ENCODE assay signal across 1 cellular context in genomic region chr1:59062743-59063142, GRCh38.
TF ChIP-seq lines count a peak whose summit lies in the region.

No MANE protein-coding gene starts in this region.

TF ChIP-seq in K562, 482 proteins besides CTCF, POLR2A, EP300 and RAD21 (continued from another document):
- TF ChIP-seq ZFP30 (CRISPR knock-in tag; IDR thresholded peaks at IDR 0.05; ENCODE audit: borderline replicate concordance): no peak
- TF ChIP-seq FOXM1 (IDR thresholded peaks at IDR 0.05; ENCODE audit: low read depth): no peak
- no peak for TF ChIP-seq FOXM1 (CRISPR knock-in tag; IDR thresholded peaks at IDR 0.05; ENCODE audit: low read depth)
- no peak for TF ChIP-seq HNRNPL (IDR thresholded peaks at IDR 0.05; ENCODE audit: low read depth, low read length)
- TF ChIP-seq SMAD4 (CRISPR knock-in tag; conservative IDR thresholded peaks at IDR 0.05): peak; percentile 68
- TF ChIP-seq ZNF639 (CRISPR knock-in tag; conservative IDR thresholded peaks at IDR 0.05 in 1 of 2, IDR thresholded peaks at IDR 0.05 in 1 of 2): 0 out of 4 replicates have a peak, but pooled peaks of 1 of the 2 experiments have one; percentile 20
- TF ChIP-seq MECOM (CRISPR knock-in tag; IDR thresholded peaks at IDR 0.05): no peak
- TF ChIP-seq ZNF445 (CRISPR knock-in tag; IDR thresholded peaks at IDR 0.05; ENCODE audit: low read depth): no peak
- no peak for TF ChIP-seq ZNF232 (CRISPR knock-in tag; IDR thresholded peaks at IDR 0.05)
- TF ChIP-seq MBD2 (IDR thresholded peaks at IDR 0.05; ENCODE audit: borderline replicate concordance, low read depth): no peak
- TF ChIP-seq ZNF121 (CRISPR knock-in tag; conservative IDR thresholded peaks at IDR 0.05): no peak
- no peak; the same call in 1 of the 2 replicates for TF ChIP-seq TOE1 (IDR thresholded peaks at IDR 0.05; ENCODE audit: borderline replicate concordance)
- TF ChIP-seq TOE1 (CRISPR knock-in tag; IDR thresholded peaks at IDR 0.05; ENCODE audit: borderline replicate concordance, low read depth): no peak
- TF ChIP-seq KHSRP (IDR thresholded peaks at IDR 0.05): no peak
- TF ChIP-seq CTCFL (IDR thresholded peaks at IDR 0.05; ENCODE audit: borderline replicate concordance, insufficient read depth, low read depth, low read length, poor library complexity, severe bottlenecking): no peak
- TF ChIP-seq CREBBP (IDR thresholded peaks at IDR 0.05; ENCODE audit: low read depth, low read length): no peak
- TF ChIP-seq ZNF41 (CRISPR knock-in tag; conservative IDR thresholded peaks at IDR 0.05): no peak
- TF ChIP-seq ZNF318 (IDR thresholded peaks at IDR 0.05; ENCODE audit: borderline replicate concordance in 1 of 2, low read depth in 1 of 2): peak in 1 of 2 experiments; percentile 47; a peak in 1 of 4 replicates
- TF ChIP-seq NELFE (IDR thresholded peaks at IDR 0.05; ENCODE audit: insufficient read depth, insufficient read length): no peak
- no peak for TF ChIP-seq ZNF707 (CRISPR knock-in tag; conservative IDR thresholded peaks at IDR 0.05)
- no peak for TF ChIP-seq ZZZ3 (IDR thresholded peaks at IDR 0.05)
- no peak for TF ChIP-seq ZNF780A (CRISPR knock-in tag; IDR thresholded peaks at IDR 0.05)
TF ChIP-seq in K562: peak in this region for 30.
